Comparison of ENCODE assay signal across 9 cellular contexts in genomic region chr3:5198986-5199731, GRCh38. TPM values are rescaled to one million over a fixed set of nuclear protein-coding genes. Genes with fewer than 3 reads are reported as not detected.
DNase-seq lines count a peak whose midpoint lies in the region; ATAC-seq and TF ChIP-seq lines count a peak whose summit lies in the region.
"Had no signal": no experiment of that assay in that cellular context is flagged by ENCODE, and none has a peak within 500 bp of the region (broad histone marks: within the 10 kb centered on the region; RNA-seq: fewer than 3 reads in every experiment).

No MANE protein-coding gene starts in this region.

- H3K27me3 ChIP-seq in OCI-LY1 (ENCODE audit: insufficient read depth, low read length) (no peaks in the 10 kb centered on the region), psoas muscle (ENCODE audit: insufficient read depth in 3 of 3, low read length in 2 of 3) (no peaks in the 10 kb centered on the region)

- peak overlapping the region; percentile 25 for H3K4me2 ChIP-seq in OCI-LY1 (ENCODE audit: low read length)

- H3K36me3 ChIP-seq in OCI-LY1 (ENCODE audit: insufficient read depth, low read length) = peaks cover 73% of the 10 kb centered on the region
- H3K36me3 ChIP-seq in psoas muscle (ENCODE audit: insufficient read depth in 1 of 2, low read depth in 1 of 2) = peaks cover 5 to 56% of the 10 kb centered on the region in 2 donors

- H4K20me1 ChIP-seq in OCI-LY1 (ENCODE audit: insufficient read depth, low read length) = no peaks in the 10 kb centered on the region

- H3K9me2 ChIP-seq in OCI-LY1 (ENCODE audit: low read depth, low read length) = no peaks in the 10 kb centered on the region

- H3K9ac ChIP-seq in OCI-LY1 (ENCODE audit: low read length) = peak overlapping the region; percentile 49

- peak overlapping the region; percentile 94 for H3K27ac ChIP-seq in OCI-LY1 (ENCODE audit: low read depth, low read length, poor library complexity, severe bottlenecking)
- H3K27ac ChIP-seq in psoas muscle = no peak overlapping the region

- peaks cover 24% of the 10 kb centered on the region for H3K79me2 ChIP-seq in OCI-LY1 (ENCODE audit: insufficient read depth, low read length)

- peaks cover 55% of the 10 kb centered on the region for H3K4me1 ChIP-seq in OCI-LY1 (ENCODE audit: insufficient read depth, low read length, severe bottlenecking)
- H3K4me1 ChIP-seq in psoas muscle = peaks cover 29% of the 10 kb centered on the region

- no peaks in the 10 kb centered on the region for H3F3A ChIP-seq in OCI-LY1 (ENCODE audit: insufficient read depth, low read length)

- intact Hi-C loops in psoas muscle (cut with DNase I) = loop anchor here in 1 of 2 donors (10.0 kb wide), 2 partner anchors 484 to 544 kb away; no protein-coding TSS in a partner anchor

- no peaks in the 10 kb centered on the region for H3K9me3 ChIP-seq in OCI-LY1 (ENCODE audit: low read length)
- no peaks in the 10 kb centered on the region for H3K9me3 ChIP-seq in psoas muscle

- no peak overlapping the region for H2AFZ ChIP-seq in OCI-LY1 (ENCODE audit: low read length)

- WGBS in psoas muscle, 3 donors = 68 to 75% (median 73%) methylated on average over 5 of the region's 5 CpGs

- ATAC-seq in GM18861 (IDR thresholded peaks at IDR 0.05; ENCODE audit: unreplicated experiment) = peak; percentile 25
- peak; percentile 29 for ATAC-seq in HG02759 (IDR thresholded peaks at IDR 0.05; ENCODE audit: unreplicated experiment)
- no peak for ATAC-seq in psoas muscle

- TF ChIP-seq CTCF in OCI-LY1 (IDR thresholded peaks at IDR 0.05; ENCODE audit: low read length) (no peak), psoas muscle (IDR thresholded peaks at IDR 0.05) (no peak)

- H3K4me3 ChIP-seq in OCI-LY1 (ENCODE audit: low read depth, low read length, poor library complexity, severe bottlenecking) (no peak overlapping the region), psoas muscle (no peak overlapping the region)

- DNase-seq in medulla oblongata (ENCODE audit: extremely low spot score) = peak; percentile 48
- no peak for DNase-seq in NCI-H1105 (lab: John Stamatoyannopoulos, UW)
- DNase-seq in NCI-H2196 treated with DMSO at 0.1 percent for 48 hours (lab: John Stamatoyannopoulos, UW; ENCODE audit: unreplicated experiment) = no peak
- no peak for DNase-seq in psoas muscle
- DNase-seq in NCI-H774 (lab: John Stamatoyannopoulos, UW) = no peak
- DNase-seq: posterior cingulate gyrus had no signal

RNA-seq across cellular contexts. Expression of gene EDEM1, which starts 11.7 kb away (rescaled TPM):
- 10 to 100 TPM in 1 of 4 donors, 1 to 10 TPM in 3; 5.5 to 11.7 (median 6.5) TPM for total RNA-seq in psoas muscle
- 1 to 10 TPM; 2.6 to 6.4 (median 5.4) TPM for polyA plus RNA-seq in psoas muscle

Comparison
In these comparisons a context has a peak if more than half of its experiments do, and no peak if none do; other contexts are left out.
1. ATAC-seq: peak in GM18861 (single experiment) and HG02759 (single experiment); none in psoas muscle (0 of 4).